13 cellular contexts compared by ENCODE assay signal in the genomic region with DNA sequence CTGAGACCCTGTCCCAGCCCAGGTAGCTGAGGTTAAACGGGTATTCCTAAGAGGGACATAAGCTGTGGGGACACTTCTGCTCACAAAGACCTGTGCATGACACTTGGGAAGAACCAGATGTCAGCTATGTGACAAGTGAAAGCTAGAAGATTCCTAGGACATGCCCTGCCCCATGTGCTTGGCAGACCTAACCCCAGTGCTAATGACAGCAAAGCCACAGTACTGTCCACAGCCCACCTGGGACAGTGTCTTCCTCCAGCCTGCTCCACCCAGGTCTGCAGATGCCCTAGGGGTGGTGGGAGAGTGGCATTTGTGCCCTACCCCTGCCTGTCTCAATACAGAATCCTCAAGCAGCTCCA. TPM values are rescaled to one million over a fixed set of nuclear protein-coding genes. Genes with fewer than 3 reads are reported as not detected.
DNase-seq lines count a peak whose midpoint lies in the region; ATAC-seq and TF ChIP-seq lines count a peak whose summit lies in the region.
"Had no signal": no experiment of that assay in that cellular context is flagged by ENCODE, and none has a peak within 500 bp of the region (broad histone marks: within the 10 kb centered on the region; RNA-seq: fewer than 3 reads in every experiment).

No MANE protein-coding gene starts in this region.

- H3K36me3 ChIP-seq in breast epithelium (peaks cover 4% of the 10 kb centered on the region), esophagus (ENCODE audit: control insufficient read depth in 2 of 2, insufficient read depth in 2 of 2, low read length in 1 of 2) (peaks cover 24 to 59% of the 10 kb centered on the region in 2 donors), osteoblast (ENCODE audit: insufficient read depth, low read length) (peaks cover 54% of the 10 kb centered on the region), upper lobe of left lung (peaks cover 40 to 100% (median 82%) of the 10 kb centered on the region in 4 donors)

- H3K27me3 ChIP-seq in breast epithelium, result no peaks in the 10 kb centered on the region
- H3K27me3 ChIP-seq in esophagus (ENCODE audit: control insufficient read depth in 1 of 2, insufficient read depth in 2 of 2, low read length in 2 of 2), result no peaks in the 10 kb centered on the region
- no peaks in the 10 kb centered on the region for H3K27me3 ChIP-seq in osteoblast (ENCODE audit: insufficient read depth, low read length)
- H3K27me3 ChIP-seq in upper lobe of left lung, result no peaks in the 10 kb centered on the region
- H3K27me3 ChIP-seq: foreskin keratinocyte had no signal

- TF ChIP-seq POLR2A in breast epithelium (IDR thresholded peaks at IDR 0.05) (no peak), upper lobe of left lung (IDR thresholded peaks at IDR 0.05) (no peak)

- H3K27ac ChIP-seq in breast epithelium (peak overlapping the region; percentile 81 to 88), esophagus (ENCODE audit: low read depth in 2 of 2, low read length in 1 of 2) (peak overlapping the region; percentile 83 to 90), osteoblast (ENCODE audit: low read depth, low read length) (peak overlapping the region; percentile 100), upper lobe of left lung (peak overlapping the region; percentile 80 to 90 (median 84))
- H3K27ac ChIP-seq: foreskin keratinocyte had no signal

- POLR2A ChIA-PET in MCF 10A (lab: Yijun Ruan, JAX), result interaction anchor here (0.6 to 2.1 kb wide), 6 partner anchors 15 to 168 kb away, joined by 3 to 6 read pairs (median 3); partner anchors contain the start of gene AKAP8L

- ATAC-seq in upper lobe of left lung (ENCODE audit: low FRiP score in 2 of 2) (no peak), GM19455 (IDR thresholded peaks at IDR 0.05; ENCODE audit: unreplicated experiment) (no peak), GM21825 (IDR thresholded peaks at IDR 0.05; ENCODE audit: unreplicated experiment) (no peak), HG03520 (IDR thresholded peaks at IDR 0.05; ENCODE audit: unreplicated experiment) (no peak)
- ATAC-seq: activated CD8-positive, alpha-beta memory T cell treated with anti-CD3 and anti-CD28 coated beads, Interleukin-2, amount 10 ng/mL, durations not matched to agents 7 days and 5 days had no signal

- H3K36me3 Mint-ChIP-seq in MCF 10A (ENCODE audit: insufficient read depth, unreplicated experiment), result peaks cover 73% of the 10 kb centered on the region

- WGBS in esophagus, 2 donors, result 37 to 52% methylated on average over 1 of the region's 1 CpG
- WGBS in upper lobe of left lung, 2 donors, result 74% methylated on average over 1 of the region's 1 CpG; no CpG with 5 or more reads in 1 of the 2 donors

- peak overlapping the region in 1 of 3 donors; percentile 51 for H3K4me3 ChIP-seq in breast epithelium
- H3K4me3 ChIP-seq in esophagus (ENCODE audit: low read depth in 1 of 2, low read length in 2 of 2), result no peak overlapping the region
- peak overlapping the region; percentile 32 for H3K4me3 ChIP-seq in osteoblast (ENCODE audit: insufficient read depth, low read length)
- H3K4me3 ChIP-seq in upper lobe of left lung, result no peak overlapping the region

- H2AFZ ChIP-seq in osteoblast (ENCODE audit: low read length), result no peak overlapping the region

- TF ChIP-seq EP300 in upper lobe of left lung (IDR thresholded peaks at IDR 0.05), result no peak

- H3K4me1 ChIP-seq in breast epithelium, result peaks cover 36 to 39% of the 10 kb centered on the region in 2 donors
- peaks cover 9 to 38% of the 10 kb centered on the region in 2 donors for H3K4me1 ChIP-seq in esophagus (ENCODE audit: control insufficient read depth in 2 of 2, insufficient read depth in 2 of 2, low read length in 1 of 2)
- H3K4me1 ChIP-seq in osteoblast (ENCODE audit: insufficient read depth, low read length), result peaks cover 69% of the 10 kb centered on the region
- H3K4me1 ChIP-seq in upper lobe of left lung, result peaks cover 38 to 50% (median 46%) of the 10 kb centered on the region in 4 donors

- H3K79me2 ChIP-seq in osteoblast (ENCODE audit: insufficient read depth, low read length), result peaks cover 62% of the 10 kb centered on the region

- H3K4me3 Mint-ChIP-seq in MCF 10A (ENCODE audit: unreplicated experiment), result no peak overlapping the region
- H3K4me3 Mint-ChIP-seq: activated CD8-positive, alpha-beta memory T cell treated with anti-CD3 and anti-CD28 coated beads, Interleukin-2, amount 10 ng/mL, durations not matched to agents 7 days and 5 days had no signal

- H3K27me3 Mint-ChIP-seq in MCF 10A (ENCODE audit: insufficient read depth, unreplicated experiment), result no peaks in the 10 kb centered on the region
- H3K27me3 Mint-ChIP-seq: activated CD8-positive, alpha-beta memory T cell treated with anti-CD3 and anti-CD28 coated beads, Interleukin-2, amount 10 ng/mL, durations not matched to agents 7 days and 5 days had no signal

- H3K9me3 ChIP-seq in breast epithelium (no peaks in the 10 kb centered on the region), esophagus (ENCODE audit: control insufficient read depth in 2 of 2, insufficient read depth in 1 of 2, low read depth in 1 of 2, low read length in 1 of 2) (peaks cover 0 to 2% of the 10 kb centered on the region in 2 donors), osteoblast (ENCODE audit: low read depth, low read length) (no peaks in the 10 kb centered on the region), upper lobe of left lung (no peaks in the 10 kb centered on the region)

- no TSS peak for BruUV-seq in MCF 10A (replicated peaks; lab: Mats Ljungman, UMichigan)

- no peaks in the 10 kb centered on the region for H3K9me3 Mint-ChIP-seq in MCF 10A (ENCODE audit: unreplicated experiment)

- H3K27ac Mint-ChIP-seq in MCF 10A (ENCODE audit: low read depth, unreplicated experiment), result no peak overlapping the region

- H3K4me1 Mint-ChIP-seq in MCF 10A (ENCODE audit: insufficient read depth, unreplicated experiment), result peaks cover 31% of the 10 kb centered on the region
- H3K4me1 Mint-ChIP-seq: activated CD8-positive, alpha-beta memory T cell treated with anti-CD3 and anti-CD28 coated beads, Interleukin-2, amount 10 ng/mL, durations not matched to agents 7 days and 5 days had no signal

- peaks cover 41% of the 10 kb centered on the region for H4K20me1 ChIP-seq in osteoblast (ENCODE audit: insufficient read depth, low read length)

- CTCF ChIA-PET in MCF 10A (lab: Yijun Ruan, JAX), result interaction anchor here (0.7 to 4.5 kb wide), 10 partner anchors 10 to 306 kb away, joined by 3 to 25 read pairs (median 3); no protein-coding TSS in a partner anchor

- intact Hi-C loops in breast epithelium (cut with DNase I; ENCODE audit: low total_unique reads) (no loop called here), MCF 10A (cut with micrococcal nuclease) (loop anchor here (5.0 kb wide), 1 partner anchor 73 kb away; no protein-coding TSS in a partner anchor)

- peak overlapping the region; percentile 76 for H3K4me2 ChIP-seq in osteoblast (ENCODE audit: insufficient read depth, low read length)

- DNase-seq in breast epithelium (ENCODE audit: low spot score in 2 of 2) (no peak), MCF 10A (ENCODE audit: unreplicated experiment) (no peak), osteoblast (ENCODE audit: insufficient read length, low spot score, missing footprints) (no peak), upper lobe of left lung (no peak)
- DNase-seq: 8988T; activated CD8-positive, alpha-beta memory T cell treated with anti-CD3 and anti-CD28 coated beads, Interleukin-2, amount 10 ng/mL, durations not matched to agents 7 days and 5 days; NCI-H2029; stimulated activated CD4-positive, alpha-beta T cell treated with anti-CD3 and anti-CD28 coated beads, Interleukin-1b, Interleukin-23, amount 100 ng/mL, for 48 hours had no signal

- no peak for TF ChIP-seq CTCF in breast epithelium (IDR thresholded peaks at IDR 0.05)
- no peak for TF ChIP-seq CTCF in MCF 10A (IDR thresholded peaks at IDR 0.05; ENCODE audit: unreplicated experiment)
- no peak for TF ChIP-seq CTCF in osteoblast (IDR thresholded peaks at IDR 0.05; ENCODE audit: extremely low read depth, low read depth, low read length)
- TF ChIP-seq CTCF in upper lobe of left lung (IDR thresholded peaks at IDR 0.05), result no peak

RNA-seq across cellular contexts. Expression of gene EPHX3, which starts 18.4 kb away (rescaled TPM):
- total RNA-seq in breast epithelium, result under 1 TPM in 1 of 3 donors, not detected in 2; 0.29 TPM
- 0.96 and 1.1 TPM in 2 replicates for total RNA-seq in MCF 10A (2022)
- 10 to 100 TPM; 30.4 to 69.8 TPM for polyA plus RNA-seq in esophagus
- 0.29 TPM in 1 of 2 replicates, not detected in the other for total RNA-seq in osteoblast
- 1 to 10 TPM; 2.0 to 4.8 (median 2.3) TPM for total RNA-seq in upper lobe of left lung
- total RNA-seq: foreskin keratinocyte had no signal

RNA-seq across cellular contexts. Expression of gene NOTCH3, which starts 49.8 kb away (rescaled TPM):
- total RNA-seq in breast epithelium (10 to 100 TPM; 22.0 to 36.4 (median 22.7) TPM), MCF 10A (2022) (3.7 and 7.7 TPM in 2 replicates), osteoblast (49.8 and 51.8 TPM in 2 replicates), upper lobe of left lung (10 to 100 TPM; 23.9 to 56.6 (median 43.1) TPM)
- 10 to 100 TPM; 34.7 to 46.2 TPM for polyA plus RNA-seq in esophagus
- total RNA-seq: activated CD8-positive, alpha-beta memory T cell treated with anti-CD3 and anti-CD28 coated beads, Interleukin-2, amount 10 ng/mL, durations not matched to agents 7 days and 5 days had no signal
